ENCODE assay signal across 27 cellular contexts in the genomic region with DNA sequence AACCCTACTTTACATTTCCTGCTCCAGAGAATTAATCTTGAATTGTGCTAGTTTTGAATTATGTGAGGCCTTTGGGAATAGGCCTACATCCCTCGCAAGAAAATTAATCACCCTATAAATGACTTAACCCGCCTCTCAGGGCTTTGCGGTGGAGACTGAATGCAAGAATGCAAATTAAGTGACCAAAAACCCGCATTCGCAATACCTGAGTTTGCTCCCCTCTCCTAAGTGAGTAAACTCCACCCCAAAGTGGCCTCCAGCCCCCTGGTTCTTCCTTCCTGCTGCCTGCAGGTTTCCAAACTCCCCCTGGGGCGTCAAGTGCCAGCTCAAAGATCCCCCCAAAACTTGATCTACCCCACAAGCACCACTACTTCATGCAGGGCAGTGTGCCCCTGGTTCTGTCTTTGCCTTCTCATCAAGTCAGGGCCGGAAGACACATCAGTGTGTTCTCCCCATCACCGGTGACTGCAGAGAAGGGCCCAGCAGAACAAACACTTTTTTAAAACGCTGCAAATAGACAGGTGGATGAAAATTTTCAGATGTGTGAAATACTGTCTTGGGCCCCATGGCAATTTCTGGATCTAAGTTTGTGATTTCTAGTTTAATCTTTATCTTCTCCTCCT.
DNase-seq lines count a peak whose midpoint lies in the region; ATAC-seq, FAIRE-seq and TF ChIP-seq lines count a peak whose summit lies in the region.
"Had no signal": no experiment of that assay in that cellular context is flagged by ENCODE, and none has a peak within 500 bp of the region (broad histone marks: within the 10 kb centered on the region; RNA-seq: fewer than 3 reads in every experiment).

No MANE protein-coding gene starts in this region.

- H3K36me3 Mint-ChIP-seq in activated T-cell treated with anti-CD3 and anti-CD28 coated beads, Interleukin-2, amount 50 U/mL, for 24 hours (ENCODE audit: low read depth), result no peaks in the 10 kb centered on the region
- H3K36me3 Mint-ChIP-seq in activated CD4-positive, alpha-beta memory T cell treated with anti-CD3 and anti-CD28 coated beads, Interleukin-2, amount 10 ng/mL, durations not matched to agents 7 days and 5 days (ENCODE audit: low read depth), result peaks cover 8% of the 10 kb centered on the region
- H3K36me3 Mint-ChIP-seq: mesothelial cell of epicardium had no signal

- H2BK5ac ChIP-seq in H1 (ENCODE audit: low read depth, low read length), result no peak overlapping the region

- no peaks in the 10 kb centered on the region for H3K23me2 ChIP-seq in H1 (ENCODE audit: low read depth, low read length)

- H3K9me3 ChIP-seq in H1 (ENCODE audit: insufficient read depth in 2 of 2, low read depth in 1 of 2, low read length in 1 of 2), result no peaks in the 10 kb centered on the region
- H3K9me3 ChIP-seq: adrenal gland, BLaER1, colonic mucosa, esophagus squamous epithelium, gastrocnemius medialis, right lobe of liver, uterus had no signal

- TF ChIP-seq EP300 in H1 (IDR thresholded peaks at IDR 0.05; ENCODE audit: borderline replicate concordance in 1 of 2, low read depth in 2 of 2, low read length in 2 of 2), result no peak

- CTCF ChIA-PET in activated CD4-positive, alpha-beta memory T cell treated with anti-CD3 and anti-CD28 coated beads, Interleukin-2, amount 10 ng/mL, durations not matched to agents 7 days and 5 days (lab: Charles Lee), result interaction anchor here (1.3 to 1.7 kb wide), 2 partner anchors 10 to 17 kb away, joined by 4 to 8 read pairs; no protein-coding TSS in a partner anchor
- CTCF ChIA-PET in H1 (lab: Charles Lee; ENCODE audit: partially characterized antibody), result interaction anchor here (1.2 kb wide), 1 partner anchor 143 kb away, joined by 3 read pairs; no protein-coding TSS in a partner anchor

- H3K79me2 ChIP-seq in H1 (ENCODE audit: control insufficient read depth in 1 of 2, insufficient read depth in 2 of 2, low read length in 2 of 2), result no peaks in the 10 kb centered on the region
- H3K79me2 ChIP-seq: parathyroid adenoma had no signal

- no peak overlapping the region for H2AK5ac ChIP-seq in H1 (ENCODE audit: low read depth, low read length)

- POLR2A ChIA-PET in activated CD4-positive, alpha-beta memory T cell treated with anti-CD3 and anti-CD28 coated beads, Interleukin-2, amount 10 ng/mL, durations not matched to agents 7 days and 5 days (lab: Charles Lee), result interaction anchor here (0.7 to 2.5 kb wide), 6 partner anchors 15 to 161 kb away, joined by 3 to 22 read pairs (median 5); no protein-coding TSS in a partner anchor
- POLR2A ChIA-PET in H1 (lab: Charles Lee; ENCODE audit: partially characterized antibody), result no interaction called here

- H3K27me3 ChIP-seq in GM06990 (replicated peaks; ENCODE audit: control insufficient read depth, insufficient read depth, low read length) (no peaks in the 10 kb centered on the region), H1 (replicated peaks in 1 of 4; ENCODE audit: control insufficient read depth in 3 of 4, extremely low read depth in 1 of 4, insufficient read depth in 3 of 4, low read length in 3 of 4) (no peaks in the 10 kb centered on the region; a peak in 1 of 7 replicates)
- H3K27me3 ChIP-seq: adrenal gland, BLaER1, esophagus squamous epithelium, gastrocnemius medialis, right lobe of liver, uterus had no signal

- H3K4ac ChIP-seq in H1 (replicated peaks; ENCODE audit: insufficient read length, low read depth, low read length), result no peak overlapping the region

- H3K4me3 ChIP-seq in GM06990 (replicated peaks; ENCODE audit: low read depth, low read length) (no peak overlapping the region), H1 (ENCODE audit: extremely low read depth in 1 of 4, insufficient read depth in 2 of 4, low read depth in 3 of 4, low read length in 4 of 4) (no peak overlapping the region)
- H3K4me3 ChIP-seq: adrenal gland, BLaER1, colonic mucosa, esophagus squamous epithelium, gastrocnemius medialis, right lobe of liver, uterus had no signal

- no peak overlapping the region for H3K18ac ChIP-seq in H1 (ENCODE audit: extremely low read depth, low read length)

- DNase-seq in activated T-cell treated with anti-CD3 and anti-CD28 coated beads, Interleukin-2, amount 50 U/mL, for 24 hours, result no peak
- DNase-seq in activated T-cell treated with anti-CD3 and anti-CD28 coated beads for 4 hours, result no peak
- peak; percentile 37 for DNase-seq in GM06990 (ENCODE audit: extremely low read depth, insufficient read length)
- DNase-seq in activated CD4-positive, alpha-beta memory T cell treated with anti-CD3 and anti-CD28 coated beads, Interleukin-2, amount 10 ng/mL, durations not matched to agents 7 days and 5 days, result no peak
- no peak for DNase-seq in H1 (ENCODE audit: low read depth in 1 of 2, low spot score in 2 of 2)
- DNase-seq in NCI-H2196 treated with DMSO at 0.1 percent for 48 hours (lab: John Stamatoyannopoulos, UW; ENCODE audit: unreplicated experiment), result no peak
- no peak for DNase-seq in GM20000 (ENCODE audit: low spot score)
- DNase-seq: adrenal gland, colonic mucosa, DMS 273 treated with DMSO at 0.1 percent for 48 hours, endodermal cell, esophagus squamous epithelium, gastrocnemius medialis, hypothalamus, KG1, left ventricle myocardium superior, MV-4-11, NCI-H1694 treated with DMSO at 0.1 percent for 48 hours, NCI-H82, right lobe of liver, uterus had no signal

- peaks cover 27% of the 10 kb centered on the region for H3K4me1 Mint-ChIP-seq in activated T-cell treated with anti-CD3 and anti-CD28 coated beads, Interleukin-2, amount 50 U/mL, for 24 hours (ENCODE audit: low read depth)
- peaks cover 41% of the 10 kb centered on the region for H3K4me1 Mint-ChIP-seq in activated CD4-positive, alpha-beta memory T cell treated with anti-CD3 and anti-CD28 coated beads, Interleukin-2, amount 10 ng/mL, durations not matched to agents 7 days and 5 days
- H3K4me1 Mint-ChIP-seq: mesothelial cell of epicardium had no signal

- H4K20me1 ChIP-seq in H1 (replicated peaks in 1 of 2; ENCODE audit: control insufficient read depth in 1 of 2, insufficient read depth in 2 of 2, low read length in 2 of 2), result no peaks in the 10 kb centered on the region
- H4K20me1 ChIP-seq: BLaER1 had no signal

- TF ChIP-seq RAD21 in H1 (IDR thresholded peaks at IDR 0.05 in 1 of 2, conservative IDR thresholded peaks at IDR 0.05 in 1 of 2; ENCODE audit: low read depth in 2 of 2, low read length in 2 of 2), result no peak

- H3K4me2 ChIP-seq in H1 (ENCODE audit: insufficient read depth in 1 of 2, low read depth in 2 of 2, low read length in 2 of 2), result no peak overlapping the region
- H3K4me2 ChIP-seq: BLaER1 had no signal

- FAIRE-seq in H1 (lab: Jason Lieb, UNC), result no peak
- FAIRE-seq: HTR-8/SVneo, islet of Langerhans had no signal

- 87% methylated on average over 9 of the region's 9 CpGs; no CpG with 5 or more reads in 1 of the 2 experiments for WGBS in H1 (ENCODE audit: extremely low coverage in 1 of 2, insufficient coverage in 1 of 2, insufficient read length in 1 of 2, insufficient replicate concordance in 2 of 2, low coverage in 1 of 2, low lambda C conversion rate in 2 of 2, missing lambda C conversion rate in 1 of 2), 2 experiments

- no peak overlapping the region for H2BK15ac ChIP-seq in H1 (ENCODE audit: low read length)

- no peak overlapping the region for H3K14ac ChIP-seq in H1 (ENCODE audit: insufficient read length)

- no peak overlapping the region for H4K5ac ChIP-seq in H1 (ENCODE audit: insufficient read length, low read depth, low read length)

- H3K4me1 ChIP-seq in H1 (replicated peaks in 1 of 4; ENCODE audit: control insufficient read depth in 3 of 4, insufficient read depth in 4 of 4, low read length in 3 of 4), result no peaks in the 10 kb centered on the region
- H3K4me1 ChIP-seq: adrenal gland, BLaER1, colonic mucosa, esophagus squamous epithelium, gastrocnemius medialis, parathyroid adenoma, right lobe of liver, uterus had no signal

- no peak overlapping the region for H2BK20ac ChIP-seq in H1 (ENCODE audit: low read length)

- H3K56ac ChIP-seq in H1 (replicated peaks; ENCODE audit: insufficient read length, low read depth, low read length), result no peak overlapping the region

- no peaks in the 10 kb centered on the region for H3K79me1 ChIP-seq in H1 (ENCODE audit: low read depth, low read length)

- no peak for TF ChIP-seq POLR2A in H1 (IDR thresholded peaks at IDR 0.05; ENCODE audit: control extremely low read depth in 1 of 2, low read depth in 2 of 2, low read length in 2 of 2)

- no peaks in the 10 kb centered on the region for H3K27me3 Mint-ChIP-seq in activated T-cell treated with anti-CD3 and anti-CD28 coated beads, Interleukin-2, amount 50 U/mL, for 24 hours
- H3K27me3 Mint-ChIP-seq in activated CD4-positive, alpha-beta memory T cell treated with anti-CD3 and anti-CD28 coated beads, Interleukin-2, amount 10 ng/mL, durations not matched to agents 7 days and 5 days, result no peaks in the 10 kb centered on the region

- no peak overlapping the region for H3K4me3 Mint-ChIP-seq in activated T-cell treated with anti-CD3 and anti-CD28 coated beads, Interleukin-2, amount 50 U/mL, for 24 hours
- H3K4me3 Mint-ChIP-seq in activated CD4-positive, alpha-beta memory T cell treated with anti-CD3 and anti-CD28 coated beads, Interleukin-2, amount 10 ng/mL, durations not matched to agents 7 days and 5 days, result no peak overlapping the region
- H3K4me3 Mint-ChIP-seq: endodermal cell, mesothelial cell of epicardium had no signal

- H3K23ac ChIP-seq in H1 (ENCODE audit: insufficient read length), result no peak overlapping the region

- H2BK120ac ChIP-seq in H1 (replicated peaks; ENCODE audit: low read depth, low read length), result no peak overlapping the region

- H3K36me3 ChIP-seq in GM06990 (ENCODE audit: control insufficient read depth, insufficient read depth, low read length), result no peaks in the 10 kb centered on the region
- no peaks in the 10 kb centered on the region for H3K36me3 ChIP-seq in H1 (ENCODE audit: control insufficient read depth in 2 of 4, insufficient read depth in 4 of 4, low read length in 3 of 4)
- H3K36me3 ChIP-seq: adrenal gland, BLaER1, colonic mucosa, esophagus squamous epithelium, gastrocnemius medialis, right lobe of liver, uterus had no signal

- H3K27ac ChIP-seq in H1 (ENCODE audit: low read depth, low read length), result no peak overlapping the region
- H3K27ac ChIP-seq: adrenal gland, BLaER1, colonic mucosa, esophagus squamous epithelium, gastrocnemius medialis, parathyroid adenoma, right lobe of liver, uterus had no signal

- no peak overlapping the region for H4K91ac ChIP-seq in H1 (replicated peaks; ENCODE audit: insufficient read length, low read length)

- no peaks in the 10 kb centered on the region for H3K9me3 Mint-ChIP-seq in activated T-cell treated with anti-CD3 and anti-CD28 coated beads, Interleukin-2, amount 50 U/mL, for 24 hours
- H3K9me3 Mint-ChIP-seq in activated CD4-positive, alpha-beta memory T cell treated with anti-CD3 and anti-CD28 coated beads, Interleukin-2, amount 10 ng/mL, durations not matched to agents 7 days and 5 days, result peaks cover 3% of the 10 kb centered on the region
- H3K9me3 Mint-ChIP-seq: endodermal cell had no signal

- peak overlapping the region; percentile 81 for H3K27ac Mint-ChIP-seq in activated T-cell treated with anti-CD3 and anti-CD28 coated beads, Interleukin-2, amount 50 U/mL, for 24 hours
- H3K27ac Mint-ChIP-seq in activated CD4-positive, alpha-beta memory T cell treated with anti-CD3 and anti-CD28 coated beads, Interleukin-2, amount 10 ng/mL, durations not matched to agents 7 days and 5 days, result peak overlapping the region; percentile 92
- H3K27ac Mint-ChIP-seq: endodermal cell, mesothelial cell of epicardium had no signal

- no peak for ATAC-seq in GM21381 (IDR thresholded peaks at IDR 0.05; ENCODE audit: unreplicated experiment)
- ATAC-seq: gastrocnemius medialis, left ventricle myocardium superior, right lobe of liver had no signal

- H3K9ac ChIP-seq in H1 (replicated peaks in 1 of 4; ENCODE audit: extremely low read depth in 1 of 4, low read depth in 3 of 4, low read length in 3 of 4), result no peak overlapping the region
- H3K9ac ChIP-seq: BLaER1, parathyroid adenoma had no signal

- H2BK12ac ChIP-seq in H1 (ENCODE audit: low read depth, low read length), result no peak overlapping the region

- peak overlapping the region; percentile 76; the same call in 1 of the 2 replicates for H2AFZ ChIP-seq in H1 (ENCODE audit: low read length)
- H2AFZ ChIP-seq: parathyroid adenoma had no signal

- no peak overlapping the region for H4K8ac ChIP-seq in H1 (ENCODE audit: extremely low read depth, insufficient read depth, low read length)

- TF ChIP-seq CTCF in GM06990 (IDR thresholded peaks at IDR 0.05; ENCODE audit: insufficient read depth, low read length, poor library complexity, severe bottlenecking), result no peak
- no peak for TF ChIP-seq CTCF in H1 (IDR thresholded peaks at IDR 0.05; ENCODE audit: control extremely low read depth in 1 of 3, insufficient read depth in 1 of 3, low read depth in 1 of 3, low read length in 3 of 3)
- TF ChIP-seq CTCF in GM20000 (IDR thresholded peaks at IDR 0.05; ENCODE audit: extremely low read depth, missing control alignments), result no peak
